In genomic region chr11:17477084-17477333, GRCh38 we compare ENCODE assay signal across 2 cellular contexts.
TF ChIP-seq lines count a peak whose summit lies in the region.

No MANE protein-coding gene starts in this region.

TF ChIP-seq in H1, 55 proteins besides CTCF, POLR2A, EP300 and RAD21:
- TF ChIP-seq RXRA (IDR thresholded peaks at IDR 0.05; ENCODE audit: insufficient read depth, low read depth, low read length) (no peak), CEBPB (IDR thresholded peaks at IDR 0.05; ENCODE audit: low read depth, low read length) (no peak), RNF2 (IDR thresholded peaks at IDR 0.05; ENCODE audit: borderline replicate concordance, low read depth, low read length, missing control alignments, poor library complexity, severe bottlenecking) (no peak), SIX5 (IDR thresholded peaks at IDR 0.05; ENCODE audit: low read depth, low read length) (no peak), POLR2AphosphoS5 (IDR thresholded peaks at IDR 0.05; ENCODE audit: low read depth, low read length) (no peak)

TF ChIP-seq in neural cell, 6 proteins besides CTCF, POLR2A, EP300 and RAD21:
- TF ChIP-seq SMC3 (conservative IDR thresholded peaks at IDR 0.05; ENCODE audit: poor library complexity) (no peak), POLR2AphosphoS5 (IDR thresholded peaks at IDR 0.05) (no peak), REST (IDR thresholded peaks at IDR 0.05; ENCODE audit: borderline replicate concordance) (no peak), TAF1 (IDR thresholded peaks at IDR 0.05; ENCODE audit: low read depth) (no peak), MXI1 (conservative IDR thresholded peaks at IDR 0.05; ENCODE audit: poor library complexity, severe bottlenecking) (no peak), EZH2 (IDR thresholded peaks at IDR 0.05; ENCODE audit: borderline replicate concordance, insufficient read depth, low read length, poor library complexity, severe bottlenecking) (no peak)
